Comparison of ENCODE assay signal across 36 cellular contexts in the genomic region with DNA sequence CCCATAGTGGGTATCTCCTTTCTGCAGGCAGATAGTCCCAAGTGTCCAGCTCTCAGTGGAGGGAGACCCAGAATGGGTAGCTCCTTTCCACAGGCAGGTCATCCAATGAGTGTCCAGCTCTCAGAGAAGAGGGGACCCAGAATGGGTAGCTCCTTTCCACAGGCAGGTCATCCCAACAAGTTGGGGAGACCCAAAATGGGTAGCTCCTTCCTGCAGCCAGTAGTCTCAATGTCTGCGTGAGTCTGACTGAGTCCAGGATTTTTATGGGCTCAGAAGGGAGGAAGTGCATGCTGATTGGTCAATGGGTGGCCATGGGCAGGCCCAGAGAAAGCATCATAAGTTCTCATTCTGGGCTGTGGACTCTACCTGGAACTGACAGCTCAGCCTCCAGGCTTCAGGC.
DNase-seq lines count a peak whose midpoint lies in the region; ATAC-seq, FAIRE-seq and TF ChIP-seq lines count a peak whose summit lies in the region.
"Had no signal": no experiment of that assay in that cellular context is flagged by ENCODE, and none has a peak within 500 bp of the region (broad histone marks: within the 10 kb centered on the region; RNA-seq: fewer than 3 reads in every experiment).

No MANE protein-coding gene starts in this region.

- no peak overlapping the region for H2BK15ac ChIP-seq in mesendoderm (replicated peaks; ENCODE audit: low read depth)

- no peaks in the 10 kb centered on the region for H3K9me3 Mint-ChIP-seq in stimulated activated effector memory CD8-positive, alpha-beta T cell treated with anti-CD3 and anti-CD28 coated beads, Interleukin-12 subunit alpha, Interleukin-12 subunit beta, amount 100 ng/mL, for 72 hours
- H3K9me3 Mint-ChIP-seq: CD4-positive, alpha-beta T cell; CD8-positive, alpha-beta memory T cell; CD8-positive, alpha-beta T cell had no signal

- ATAC-seq in K562 (no peak), left cardiac atrium (no peak), HG03135 (IDR thresholded peaks at IDR 0.05; ENCODE audit: unreplicated experiment) (no peak)
- ATAC-seq in stimulated activated effector memory CD8-positive, alpha-beta T cell treated with anti-CD3 and anti-CD28 coated beads, Interleukin-12 subunit alpha, Interleukin-12 subunit beta, amount 100 ng/mL, for 72 hours: peak; percentile 8
- ATAC-seq: A549; CD8-positive, alpha-beta T cell had no signal

- no peaks in the 10 kb centered on the region for H3K9me1 ChIP-seq in K562 (ENCODE audit: control insufficient read depth, insufficient read depth, low read length)

- H3K4me1 ChIP-seq in K562 (replicated peaks in 1 of 2; ENCODE audit: control insufficient read depth in 2 of 2, insufficient read depth in 2 of 2, low read length in 2 of 2) (no peaks in the 10 kb centered on the region; a peak in 1 of 5 replicates), mesendoderm (ENCODE audit: control insufficient read depth, low read depth, low read length) (no peaks in the 10 kb centered on the region)
- H3K4me1 ChIP-seq: A549; BE2C; BLaER1; BLaER1 treated with 17β-estradiol and CSF1 and Interleukin-3, amounts not matched to agents 10 nM and 100 nM; Caco-2 had no signal

- no peaks in the 10 kb centered on the region for H3K79me2 ChIP-seq in K562 (ENCODE audit: control insufficient read depth, insufficient read depth, low read length)
- no peaks in the 10 kb centered on the region for H3K79me2 ChIP-seq in mesendoderm (ENCODE audit: control insufficient read depth, insufficient read depth, low read length)

- no peak for TF ChIP-seq EP300 in K562 (IDR thresholded peaks at IDR 0.05; ENCODE audit: low read length)

- CTCF ChIA-PET in K562 (lab: Yijun Ruan, JAX; ENCODE audit: low intra/inter-chr PET ratio): no interaction called here

- H3K27ac ChIP-seq in K562 (ENCODE audit: extremely low read depth, low read depth, low read length) (no peak overlapping the region), mesendoderm (ENCODE audit: low read depth, low read length) (no peak overlapping the region)
- H3K27ac ChIP-seq: 22Rv1; A549; BLaER1; BLaER1 treated with 17β-estradiol and CSF1 and Interleukin-3, amounts not matched to agents 10 nM and 100 nM; C4-2B had no signal

- TF ChIP-seq POLR2A in K562 (conservative IDR thresholded peaks at IDR 0.05): no peak

- TF ChIP-seq CTCF in K562 (IDR thresholded peaks at IDR 0.05 in 2 of 3, conservative IDR thresholded peaks at IDR 0.05 in 1 of 3; ENCODE audit: insufficient read depth in 2 of 3, low read depth in 1 of 3, low read length in 3 of 3): no peak

- no peak for TF ChIP-seq RAD21 in K562 (CRISPR knock-in tag; conservative IDR thresholded peaks at IDR 0.05 in 1 of 2, IDR thresholded peaks at IDR 0.05 in 1 of 2)

- FAIRE-seq in K562 (lab: Jason Lieb, UNC): no peak
- FAIRE-seq: A204.1, A549, D721Med had no signal

- no peak overlapping the region for H2AFZ ChIP-seq in K562 (ENCODE audit: low read depth, low read length)

- H3K18ac ChIP-seq in mesendoderm (ENCODE audit: low read length): no peak overlapping the region

- no peak overlapping the region for H3K4ac ChIP-seq in mesendoderm (ENCODE audit: low read depth, low read length)

- H3K4me1 Mint-ChIP-seq in stimulated activated effector memory CD8-positive, alpha-beta T cell treated with anti-CD3 and anti-CD28 coated beads, Interleukin-12 subunit alpha, Interleukin-12 subunit beta, amount 100 ng/mL, for 72 hours: no peaks in the 10 kb centered on the region
- H3K4me1 Mint-ChIP-seq: B cell; CD14-positive monocyte; CD4-positive, alpha-beta memory T cell; CD4-positive, CD25-positive, alpha-beta regulatory T cell; CD8-positive, alpha-beta memory T cell had no signal

- H3K4me2 ChIP-seq in K562 (ENCODE audit: insufficient read depth, low read length) (no peak overlapping the region), mesendoderm (ENCODE audit: low read length) (no peak overlapping the region)
- H3K4me2 ChIP-seq: A549; BLaER1; BLaER1 treated with 17β-estradiol and CSF1 and Interleukin-3, amounts not matched to agents 10 nM and 100 nM had no signal

- 10% methylated on average over 1 of the region's 1 CpG for WGBS in K562 (ENCODE audit: insufficient coverage, low coverage, missing lambda C conversion rate)
- no CpG with 5 or more reads among the region's 1 CpG for WGBS in mesendoderm (ENCODE audit: extremely low coverage, insufficient coverage, low lambda C conversion rate)

- H2BK120ac ChIP-seq in mesendoderm (ENCODE audit: low read depth, low read length): no peak overlapping the region

- H3K4me3 ChIP-seq in K562 (no peak overlapping the region), mesendoderm (ENCODE audit: low read length) (no peak overlapping the region)
- H3K4me3 ChIP-seq: A549; BLaER1; BLaER1 treated with 17β-estradiol and CSF1 and Interleukin-3, amounts not matched to agents 10 nM and 100 nM had no signal

- no peak overlapping the region for H3K23ac ChIP-seq in mesendoderm (ENCODE audit: low read length)

- BruUV-seq in K562 (replicated peaks; lab: Mats Ljungman, UMichigan): no TSS peak

- H4K5ac ChIP-seq in mesendoderm (ENCODE audit: low read length): no peak overlapping the region

- no peak overlapping the region for H3K9ac ChIP-seq in K562 (ENCODE audit: insufficient read depth in 1 of 2, low read depth in 2 of 2, low read length in 2 of 2)
- no peak overlapping the region for H3K9ac ChIP-seq in mesendoderm (ENCODE audit: low read length)
- H3K9ac ChIP-seq: BLaER1; BLaER1 treated with 17β-estradiol and CSF1 and Interleukin-3, amounts not matched to agents 10 nM and 100 nM had no signal

- no peak overlapping the region for H3K27ac Mint-ChIP-seq in stimulated activated effector memory CD8-positive, alpha-beta T cell treated with anti-CD3 and anti-CD28 coated beads, Interleukin-12 subunit alpha, Interleukin-12 subunit beta, amount 100 ng/mL, for 72 hours
- H3K27ac Mint-ChIP-seq: B cell; CD14-positive monocyte; CD4-positive, alpha-beta memory T cell; CD4-positive, alpha-beta T cell; CD4-positive, CD25-positive, alpha-beta regulatory T cell; CD8-positive, alpha-beta memory T cell; CD8-positive, alpha-beta T cell had no signal

- DNase-seq in DMS53 (lab: John Stamatoyannopoulos, UW) (peak; percentile 5), DMS53 treated with DMSO at 0.1 percent for 48 hours (lab: John Stamatoyannopoulos, UW; ENCODE audit: unreplicated experiment) (no peak), K562 (ENCODE audit: extremely low read depth in 1 of 4, low spot score in 3 of 4) (no peak), mesendoderm (peak; percentile 18), left cardiac atrium (no peak), NCI-H226 (no peak)
- no peak for DNase-seq in stimulated activated effector memory CD8-positive, alpha-beta T cell treated with anti-CD3 and anti-CD28 coated beads, Interleukin-12 subunit alpha, Interleukin-12 subunit beta, amount 100 ng/mL, for 72 hours (ENCODE audit: low spot score in 2 of 2)
- DNase-seq: 8988T; ACHN; AML-193; BE2C; C1 segment of cervical spinal cord; Caco-2; Calu3; CD4-positive, alpha-beta memory T cell; CD4-positive, alpha-beta T cell; CD4-positive, CD25-positive, alpha-beta regulatory T cell; CD8-positive, alpha-beta memory T cell; CD8-positive, alpha-beta T cell; COR-L47; DMS 273 treated with DMSO at 0.1 percent for 48 hours; DMS153; DMS79; DMS79 treated with DMSO at 0.1 percent for 48 hours; DND-41; EL had no signal

- no peak overlapping the region for H2AK5ac ChIP-seq in mesendoderm (ENCODE audit: low read length)

- H4K8ac ChIP-seq in mesendoderm (ENCODE audit: low read depth, low read length): no peak overlapping the region

- in situ Hi-C loops in K562 (cut with MboI): no loop called here

- H3K56ac ChIP-seq in mesendoderm (ENCODE audit: low read length): no peak overlapping the region

- H3K9me3 ChIP-seq in K562 (replicated peaks; ENCODE audit: control insufficient read depth, insufficient read depth, low read depth, low read length): no peaks in the 10 kb centered on the region
- H3K9me3 ChIP-seq: A549, BE2C, Caco-2 had no signal

- no peak overlapping the region for H3K4me3 Mint-ChIP-seq in stimulated activated effector memory CD8-positive, alpha-beta T cell treated with anti-CD3 and anti-CD28 coated beads, Interleukin-12 subunit alpha, Interleukin-12 subunit beta, amount 100 ng/mL, for 72 hours
- H3K4me3 Mint-ChIP-seq: B cell; CD14-positive monocyte; CD4-positive, alpha-beta memory T cell; CD4-positive, alpha-beta T cell; CD4-positive, CD25-positive, alpha-beta regulatory T cell; CD8-positive, alpha-beta memory T cell; CD8-positive, alpha-beta T cell had no signal

- H2BK5ac ChIP-seq in mesendoderm (ENCODE audit: low read length): no peak overlapping the region

- POLR2A ChIA-PET in K562 (lab: Yijun Ruan, JAX): interaction anchor here (0.6 kb wide), 2 partner anchors 240 to 326 kb away, joined by 3 read pairs; no protein-coding TSS in a partner anchor

- H3K36me3 ChIP-seq in K562 (ENCODE audit: control insufficient read depth, insufficient read depth, low read length): no peaks in the 10 kb centered on the region
- H3K36me3 ChIP-seq in mesendoderm (ENCODE audit: control insufficient read depth, insufficient read depth, low read length): no peaks in the 10 kb centered on the region
- H3K36me3 ChIP-seq: BE2C; BLaER1; BLaER1 treated with 17β-estradiol and CSF1 and Interleukin-3, amounts not matched to agents 10 nM and 100 nM had no signal

- H3K79me1 ChIP-seq in mesendoderm (ENCODE audit: low read length): no peaks in the 10 kb centered on the region

- intact Hi-C loops in K562 (cut with micrococcal nuclease): no loop called here
- intact Hi-C loops in left cardiac atrium (cut with DNase I): no loop called here

- H3K36me3 Mint-ChIP-seq in stimulated activated effector memory CD8-positive, alpha-beta T cell treated with anti-CD3 and anti-CD28 coated beads, Interleukin-12 subunit alpha, Interleukin-12 subunit beta, amount 100 ng/mL, for 72 hours: no peaks in the 10 kb centered on the region
- H3K36me3 Mint-ChIP-seq: CD14-positive monocyte; CD4-positive, alpha-beta memory T cell; CD4-positive, CD25-positive, alpha-beta regulatory T cell; CD8-positive, alpha-beta memory T cell; CD8-positive, alpha-beta T cell had no signal

- H4K20me1 ChIP-seq in K562 (replicated peaks; ENCODE audit: control insufficient read depth, insufficient read depth, low read length): no peaks in the 10 kb centered on the region
- H4K20me1 ChIP-seq: BLaER1; BLaER1 treated with 17β-estradiol and CSF1 and Interleukin-3, amounts not matched to agents 10 nM and 100 nM had no signal

- H3K27me3 ChIP-seq in K562 (ENCODE audit: control insufficient read depth in 2 of 2, insufficient read depth in 2 of 2, low read length in 2 of 2) (no peaks in the 10 kb centered on the region), mesendoderm (ENCODE audit: insufficient read depth, low read length, poor library complexity) (no peaks in the 10 kb centered on the region)
- H3K27me3 ChIP-seq: BE2C; BLaER1; BLaER1 treated with 17β-estradiol and CSF1 and Interleukin-3, amounts not matched to agents 10 nM and 100 nM had no signal

TF ChIP-seq in K562, 482 proteins besides CTCF, POLR2A, EP300 and RAD21 (continues in another document):
- peak in 1 of 2 experiments; percentile 87; a peak in 2 of 3 replicates for TF ChIP-seq CBX3 (IDR thresholded peaks at IDR 0.05; ENCODE audit: borderline replicate concordance in 1 of 2, low read length in 2 of 2)
- no peak for TF ChIP-seq FOXA1 (IDR thresholded peaks at IDR 0.05; ENCODE audit: borderline replicate concordance)

Comparison
In these comparisons a context has a peak if more than half of its experiments do, and no peak if none do; other contexts are left out.
1. DNase-seq: peak in DMS53 (single experiment) and mesendoderm (single experiment); none in DMS53 treated with DMSO at 0.1 percent for 48 hours (single experiment), K562 (0 of 4), stimulated activated effector memory CD8-positive, alpha-beta T cell treated with anti-CD3 and anti-CD28 coated beads, Interleukin-12 subunit alpha, Interleukin-12 subunit beta, amount 100 ng/mL, for 72 hours (0 of 2), left cardiac atrium (single experiment) and NCI-H226 (single experiment).